24 cellular contexts compared by ENCODE assay signal in the genomic region with DNA sequence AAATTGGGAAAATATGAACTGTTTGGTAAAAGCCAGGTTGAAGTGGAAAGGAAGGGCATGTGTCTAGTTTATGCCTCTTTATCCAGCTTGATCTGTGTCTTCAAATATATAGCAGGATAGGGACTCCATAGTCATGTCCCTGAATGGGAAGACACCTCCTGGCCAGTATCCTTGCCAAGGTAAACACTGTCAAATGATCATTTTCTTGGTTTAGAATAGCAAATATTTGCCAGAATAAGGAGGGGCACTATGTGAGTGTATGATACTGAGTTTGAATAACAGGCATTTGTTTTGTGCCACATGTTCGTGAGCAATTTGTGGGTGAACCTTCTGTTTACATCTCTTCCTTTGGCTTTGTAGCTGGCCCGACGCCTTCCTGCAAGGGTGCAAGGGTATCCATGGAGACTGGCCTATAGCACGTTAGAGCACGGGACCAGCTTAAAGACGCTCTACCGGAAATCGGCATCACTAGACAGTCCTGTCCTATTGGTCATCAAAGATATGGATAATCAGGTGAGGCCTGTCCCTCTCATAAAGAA. TPM values are rescaled to one million over a fixed set of nuclear protein-coding genes. Genes with fewer than 3 reads are reported as not detected.
DNase-seq lines count a peak whose midpoint lies in the region; ATAC-seq and FAIRE-seq lines count a peak whose summit lies in the region.
"Had no signal": no experiment of that assay in that cellular context is flagged by ENCODE, and none has a peak within 500 bp of the region (broad histone marks: within the 10 kb centered on the region; RNA-seq: fewer than 3 reads in every experiment).

No MANE protein-coding gene starts in this region.

- peak; percentile 8 for DNase-seq in NCI-H1092 treated with DMSO at 0.1 percent for 48 hours (lab: John Stamatoyannopoulos, UW)
- DNase-seq in NCI-H1092 (lab: John Stamatoyannopoulos, UW) = no peak
- DNase-seq in DMS53 (lab: John Stamatoyannopoulos, UW) = peak; percentile 68
- peak; percentile 32 for DNase-seq in OCI-M1 (lab: John Stamatoyannopoulos, UW)
- DNase-seq in left colon = no peak
- DNase-seq in RCC 7860 (ENCODE audit: low spot score) = no peak
- no peak for DNase-seq in pons (ENCODE audit: low spot score)
- DNase-seq: activated CD4-positive, alpha-beta T cell treated with anti-CD3 and anti-CD28 coated beads, Interleukin-2, amount 50 U/mL, for 1 hour; activated effector memory CD4-positive, alpha-beta T cell treated with Interleukin-2 at 50 U/mL for 16 hours; brain microvascular endothelial cell; CD4-positive, alpha-beta T cell; effector memory CD4-positive, alpha-beta T cell; erythroblast; foreskin keratinocyte; H7; heart right ventricle; mesenchymal stem cell; MV-4-11; NCI-H446; RPMI8226; small intestine; stimulated activated CD4-positive, alpha-beta T cell treated with anti-CD3 and anti-CD28 coated beads, Interleukin-2, amount 100 ng/mL, for 24 hours had no signal

- peak; percentile 64 for ATAC-seq in left colon
- ATAC-seq in GM18867 (IDR thresholded peaks at IDR 0.05; ENCODE audit: unreplicated experiment) = no peak
- ATAC-seq: GM12878, heart right ventricle had no signal

- FAIRE-seq in RCC 7860 (lab: Jason Lieb, UNC) = no peak
- FAIRE-seq: GM12878, small intestine had no signal

- intact Hi-C loops in left colon (cut with DNase I, micrococcal nuclease) = no loop called here

RNA-seq across cellular contexts. Expression of a gene that starts 34.2 kb away (rescaled TPM):
- 10 to 100 TPM; 24.7 to 25.7 TPM for total RNA-seq in left colon

Comparison
In these comparisons a context has a peak if more than half of its experiments do, and no peak if none do; other contexts are left out.
1. DNase-seq: peak in NCI-H1092 treated with DMSO at 0.1 percent for 48 hours (single experiment), DMS53 (single experiment) and OCI-M1 (single experiment); none in NCI-H1092 (single experiment), left colon (0 of 2), RCC 7860 (single experiment) and pons (single experiment).